1 cellular context compared by ENCODE assay signal in the genomic region with DNA sequence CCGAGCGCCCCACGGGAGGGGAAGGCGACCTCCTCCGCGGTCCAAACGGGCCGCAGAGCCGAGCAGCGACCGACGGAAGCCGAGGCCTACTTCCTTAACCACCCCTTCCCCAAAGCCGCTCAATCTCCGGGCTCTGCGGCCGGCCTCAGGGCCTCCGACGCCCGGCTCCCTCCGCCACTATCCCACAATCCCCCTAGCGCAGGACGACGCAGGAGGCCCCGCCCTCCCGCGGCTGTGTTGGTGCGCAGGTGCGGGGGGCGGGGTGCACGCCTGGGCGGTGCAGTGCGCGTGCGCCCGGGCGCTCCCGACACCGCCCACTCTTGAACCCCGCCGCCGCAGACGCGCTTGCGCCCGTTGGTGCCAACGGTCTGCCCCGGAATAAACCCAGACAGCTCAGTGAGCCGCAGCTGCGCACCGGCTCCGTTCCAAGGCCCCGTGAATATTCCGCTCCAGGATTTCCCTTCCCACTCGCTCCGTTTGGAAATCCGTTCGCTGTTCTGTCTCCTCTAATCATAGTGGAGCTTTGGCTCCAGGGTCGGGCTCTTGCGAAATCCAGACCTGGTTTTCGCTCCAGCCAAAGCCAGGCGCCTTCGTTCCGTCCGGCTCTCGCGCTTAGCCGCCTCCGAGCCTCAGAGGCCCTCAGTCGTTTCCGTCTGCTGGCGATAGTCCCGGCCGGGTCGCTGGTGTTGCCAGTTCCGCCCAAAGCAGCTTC.
A peak's percentile ranks its signal among the peaks of the same experiment; 100 is the strongest.
TF ChIP-seq lines count a peak whose summit lies in the region.

A gene with protein sequence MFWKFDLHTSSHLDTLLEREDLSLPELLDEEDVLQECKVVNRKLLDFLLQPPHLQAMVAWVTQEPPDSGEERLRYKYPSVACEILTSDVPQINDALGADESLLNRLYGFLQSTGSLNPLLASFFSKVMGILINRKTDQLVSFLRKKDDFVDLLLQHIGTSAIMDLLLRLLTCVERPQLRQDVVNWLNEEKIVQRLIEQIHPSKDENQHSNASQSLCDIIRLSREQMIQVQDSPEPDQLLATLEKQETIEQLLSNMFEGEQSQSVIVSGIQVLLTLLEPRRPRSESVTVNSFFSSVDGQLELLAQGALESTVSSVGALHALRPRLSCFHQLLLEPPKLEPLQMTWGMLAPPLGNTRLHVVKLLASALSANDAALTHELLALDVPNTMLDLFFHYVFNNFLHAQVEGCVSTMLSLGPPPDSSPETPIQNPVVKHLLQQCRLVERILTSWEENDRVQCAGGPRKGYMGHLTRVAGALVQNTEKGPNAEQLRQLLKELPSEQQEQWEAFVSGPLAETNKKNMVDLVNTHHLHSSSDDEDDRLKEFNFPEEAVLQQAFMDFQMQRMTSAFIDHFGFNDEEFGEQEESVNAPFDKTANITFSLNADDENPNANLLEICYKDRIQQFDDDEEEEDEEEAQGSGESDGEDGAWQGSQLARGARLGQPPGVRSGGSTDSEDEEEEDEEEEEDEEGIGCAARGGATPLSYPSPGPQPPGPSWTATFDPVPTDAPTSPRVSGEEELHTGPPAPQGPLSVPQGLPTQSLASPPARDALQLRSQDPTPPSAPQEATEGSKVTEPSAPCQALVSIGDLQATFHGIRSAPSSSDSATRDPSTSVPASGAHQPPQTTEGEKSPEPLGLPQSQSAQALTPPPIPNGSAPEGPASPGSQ (minus strand): TSS at position 190 of the 712 bp plus-strand sequence. CDS start 11,914 bp downstream, outside the sequence.

TF ChIP-seq in K562, 482 proteins besides CTCF, POLR2A, EP300 and RAD21 (continued from another document and continues in another):
- TF ChIP-seq, protein P1, sequence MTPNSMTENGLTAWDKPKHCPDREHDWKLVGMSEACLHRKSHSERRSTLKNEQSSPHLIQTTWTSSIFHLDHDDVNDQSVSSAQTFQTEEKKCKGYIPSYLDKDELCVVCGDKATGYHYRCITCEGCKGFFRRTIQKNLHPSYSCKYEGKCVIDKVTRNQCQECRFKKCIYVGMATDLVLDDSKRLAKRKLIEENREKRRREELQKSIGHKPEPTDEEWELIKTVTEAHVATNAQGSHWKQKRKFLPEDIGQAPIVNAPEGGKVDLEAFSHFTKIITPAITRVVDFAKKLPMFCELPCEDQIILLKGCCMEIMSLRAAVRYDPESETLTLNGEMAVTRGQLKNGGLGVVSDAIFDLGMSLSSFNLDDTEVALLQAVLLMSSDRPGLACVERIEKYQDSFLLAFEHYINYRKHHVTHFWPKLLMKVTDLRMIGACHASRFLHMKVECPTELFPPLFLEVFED (CRISPR knock-in tag; conservative IDR thresholded peaks at IDR 0.05) = no peak
- TF ChIP-seq ZNF408 (CRISPR knock-in tag; IDR thresholded peaks at IDR 0.05; ENCODE audit: low read depth) (no peak), TGIF2 (CRISPR knock-in tag; IDR thresholded peaks at IDR 0.05) (no peak), THRAP3 (IDR thresholded peaks at IDR 0.05; ENCODE audit: borderline replicate concordance) (peak; percentile 47; the same call in 1 of the 2 replicates), FOXJ3 (CRISPR knock-in tag; IDR thresholded peaks at IDR 0.05) (no peak), MTA3 (IDR thresholded peaks at IDR 0.05; ENCODE audit: borderline replicate concordance) (peak; percentile 97), ZFP36 (IDR thresholded peaks at IDR 0.05; ENCODE audit: low read depth, low read length, partially characterized antibody) (peak; percentile 3), CEBPB (tag; IDR thresholded peaks at IDR 0.05) (peak; percentile 96), ZNF778 (CRISPR knock-in tag; IDR thresholded peaks at IDR 0.05) (no peak), FOXM1 (IDR thresholded peaks at IDR 0.05; ENCODE audit: low read depth) (peak; percentile 92), FOXM1 (CRISPR knock-in tag; IDR thresholded peaks at IDR 0.05; ENCODE audit: low read depth) (peak; percentile 63; the same call in 1 of the 2 replicates), NEUROD1 (IDR thresholded peaks at IDR 0.05; ENCODE audit: borderline replicate concordance, low read depth, low read length, partially characterized antibody) (peak; percentile 100), ELF2 (CRISPR knock-in tag; IDR thresholded peaks at IDR 0.05) (peak; percentile 80; the same call in 1 of the 2 replicates), MCM5 (IDR thresholded peaks at IDR 0.05; ENCODE audit: low read depth) (no peak), ZNF584 (CRISPR knock-in tag; IDR thresholded peaks at IDR 0.05; ENCODE audit: low read depth) (peak; percentile 57; the same call in 1 of the 2 replicates), YBX1 (IDR thresholded peaks at IDR 0.05) (no peak), SAFB2 (IDR thresholded peaks at IDR 0.05; ENCODE audit: borderline replicate concordance, low read depth, low read length, severe bottlenecking) (no peak), TEAD2 (tag; IDR thresholded peaks at IDR 0.05) (peak; percentile 32; the same call in 1 of the 2 replicates)
- TF ChIP-seq, protein P2, sequence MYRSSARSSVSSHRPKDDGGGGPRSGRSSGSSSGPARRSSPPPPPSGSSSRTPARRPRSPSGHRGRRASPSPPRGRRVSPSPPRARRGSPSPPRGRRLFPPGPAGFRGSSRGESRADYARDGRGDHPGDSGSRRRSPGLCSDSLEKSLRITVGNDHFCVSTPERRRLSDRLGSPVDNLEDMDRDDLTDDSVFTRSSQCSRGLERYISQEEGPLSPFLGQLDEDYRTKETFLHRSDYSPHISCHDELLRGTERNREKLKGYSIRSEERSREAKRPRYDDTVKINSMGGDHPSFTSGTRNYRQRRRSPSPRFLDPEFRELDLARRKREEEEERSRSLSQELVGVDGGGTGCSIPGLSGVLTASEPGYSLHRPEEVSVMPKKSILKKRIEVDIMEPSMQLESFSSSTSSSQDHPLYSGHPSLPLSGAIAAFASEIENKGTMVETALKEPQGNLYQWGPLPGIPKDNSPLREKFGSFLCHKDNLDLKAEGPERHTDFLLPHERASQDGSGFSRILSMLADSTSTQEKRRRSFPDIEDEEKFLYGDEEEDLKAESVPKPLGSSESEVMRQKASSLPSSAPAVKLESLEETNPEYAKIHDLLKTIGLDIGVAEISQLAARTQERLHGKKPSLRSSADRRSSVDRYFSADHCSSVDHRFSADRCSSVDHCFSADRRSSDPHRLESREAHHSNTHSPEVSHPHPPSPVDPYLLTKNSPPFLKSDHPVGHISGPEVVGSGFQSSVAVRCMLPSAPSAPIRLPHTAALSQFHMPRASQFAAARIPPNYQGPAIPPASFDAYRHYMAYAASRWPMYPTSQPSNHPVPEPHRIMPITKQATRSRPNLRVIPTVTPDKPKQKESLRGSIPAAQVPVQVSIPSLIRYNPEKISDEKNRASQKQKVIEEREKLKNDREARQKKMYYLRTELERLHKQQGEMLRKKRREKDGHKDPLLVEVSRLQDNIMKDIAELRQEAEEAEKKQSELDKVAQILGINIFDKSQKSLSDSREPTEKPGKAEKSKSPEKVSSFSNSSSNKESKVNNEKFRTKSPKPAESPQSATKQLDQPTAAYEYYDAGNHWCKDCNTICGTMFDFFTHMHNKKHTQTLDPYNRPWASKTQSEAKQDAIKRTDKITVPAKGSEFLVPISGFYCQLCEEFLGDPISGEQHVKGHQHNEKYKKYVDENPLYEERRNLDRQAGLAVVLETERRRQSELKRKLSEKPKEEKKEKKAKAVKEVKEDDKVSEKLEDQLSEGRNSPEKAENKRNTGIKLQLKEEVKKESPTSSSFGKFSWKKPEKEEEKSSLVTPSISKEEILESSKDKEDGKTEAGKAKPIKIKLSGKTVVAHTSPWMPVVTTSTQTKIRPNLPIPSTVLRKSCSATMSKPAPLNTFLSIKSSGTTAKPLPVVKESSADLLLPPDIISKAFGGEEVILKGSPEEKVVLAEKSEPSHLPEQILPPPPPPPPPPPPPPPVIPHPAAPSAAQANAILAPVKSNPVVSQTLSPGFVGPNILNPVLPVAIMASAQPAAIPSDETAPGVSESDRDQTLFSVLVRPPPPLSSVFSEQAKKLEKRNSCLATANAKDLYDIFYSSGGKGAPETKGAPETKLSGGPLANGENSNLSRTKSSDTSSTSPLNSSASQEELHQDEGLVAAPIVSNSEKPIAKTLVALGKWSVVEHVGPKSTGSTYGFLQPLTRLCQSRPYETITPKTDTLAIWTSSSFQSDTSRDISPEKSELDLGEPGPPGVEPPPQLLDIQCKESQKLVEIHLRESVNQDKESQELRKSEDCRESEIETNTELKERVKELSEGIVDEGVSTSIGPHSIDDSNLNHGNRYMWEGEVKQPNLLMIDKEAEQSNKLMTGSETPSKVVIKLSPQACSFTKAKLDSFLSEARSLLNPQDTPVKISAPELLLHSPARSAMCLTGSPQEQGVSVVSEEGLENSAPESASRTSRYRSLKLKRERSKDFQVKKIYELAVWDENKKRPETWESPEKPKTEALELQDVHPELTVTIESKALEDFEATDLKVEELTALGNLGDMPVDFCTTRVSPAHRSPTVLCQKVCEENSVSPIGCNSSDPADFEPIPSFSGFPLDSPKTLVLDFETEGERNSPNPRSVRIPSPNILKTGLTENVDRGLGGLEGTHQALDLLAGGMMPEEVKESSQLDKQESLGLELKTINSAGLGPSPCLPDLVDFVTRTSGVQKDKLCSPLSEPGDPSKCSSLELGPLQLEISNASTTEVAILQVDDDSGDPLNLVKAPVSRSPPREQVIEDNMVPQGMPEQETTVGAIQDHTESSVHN (IDR thresholded peaks at IDR 0.05; ENCODE audit: borderline replicate concordance in 1 of 2, low read depth in 1 of 2) = 0 out of 4 replicates have a peak, but pooled peaks of 1 of the 2 experiments have one; percentile 41
- TF ChIP-seq, protein P3, sequence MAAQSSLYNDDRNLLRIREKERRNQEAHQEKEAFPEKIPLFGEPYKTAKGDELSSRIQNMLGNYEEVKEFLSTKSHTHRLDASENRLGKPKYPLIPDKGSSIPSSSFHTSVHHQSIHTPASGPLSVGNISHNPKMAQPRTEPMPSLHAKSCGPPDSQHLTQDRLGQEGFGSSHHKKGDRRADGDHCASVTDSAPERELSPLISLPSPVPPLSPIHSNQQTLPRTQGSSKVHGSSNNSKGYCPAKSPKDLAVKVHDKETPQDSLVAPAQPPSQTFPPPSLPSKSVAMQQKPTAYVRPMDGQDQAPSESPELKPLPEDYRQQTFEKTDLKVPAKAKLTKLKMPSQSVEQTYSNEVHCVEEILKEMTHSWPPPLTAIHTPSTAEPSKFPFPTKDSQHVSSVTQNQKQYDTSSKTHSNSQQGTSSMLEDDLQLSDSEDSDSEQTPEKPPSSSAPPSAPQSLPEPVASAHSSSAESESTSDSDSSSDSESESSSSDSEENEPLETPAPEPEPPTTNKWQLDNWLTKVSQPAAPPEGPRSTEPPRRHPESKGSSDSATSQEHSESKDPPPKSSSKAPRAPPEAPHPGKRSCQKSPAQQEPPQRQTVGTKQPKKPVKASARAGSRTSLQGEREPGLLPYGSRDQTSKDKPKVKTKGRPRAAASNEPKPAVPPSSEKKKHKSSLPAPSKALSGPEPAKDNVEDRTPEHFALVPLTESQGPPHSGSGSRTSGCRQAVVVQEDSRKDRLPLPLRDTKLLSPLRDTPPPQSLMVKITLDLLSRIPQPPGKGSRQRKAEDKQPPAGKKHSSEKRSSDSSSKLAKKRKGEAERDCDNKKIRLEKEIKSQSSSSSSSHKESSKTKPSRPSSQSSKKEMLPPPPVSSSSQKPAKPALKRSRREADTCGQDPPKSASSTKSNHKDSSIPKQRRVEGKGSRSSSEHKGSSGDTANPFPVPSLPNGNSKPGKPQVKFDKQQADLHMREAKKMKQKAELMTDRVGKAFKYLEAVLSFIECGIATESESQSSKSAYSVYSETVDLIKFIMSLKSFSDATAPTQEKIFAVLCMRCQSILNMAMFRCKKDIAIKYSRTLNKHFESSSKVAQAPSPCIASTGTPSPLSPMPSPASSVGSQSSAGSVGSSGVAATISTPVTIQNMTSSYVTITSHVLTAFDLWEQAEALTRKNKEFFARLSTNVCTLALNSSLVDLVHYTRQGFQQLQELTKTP (IDR thresholded peaks at IDR 0.05; ENCODE audit: low read depth in 1 of 2, partially characterized antibody in 2 of 2) = peak; percentile 69 to 90
- TF ChIP-seq, protein P4, sequence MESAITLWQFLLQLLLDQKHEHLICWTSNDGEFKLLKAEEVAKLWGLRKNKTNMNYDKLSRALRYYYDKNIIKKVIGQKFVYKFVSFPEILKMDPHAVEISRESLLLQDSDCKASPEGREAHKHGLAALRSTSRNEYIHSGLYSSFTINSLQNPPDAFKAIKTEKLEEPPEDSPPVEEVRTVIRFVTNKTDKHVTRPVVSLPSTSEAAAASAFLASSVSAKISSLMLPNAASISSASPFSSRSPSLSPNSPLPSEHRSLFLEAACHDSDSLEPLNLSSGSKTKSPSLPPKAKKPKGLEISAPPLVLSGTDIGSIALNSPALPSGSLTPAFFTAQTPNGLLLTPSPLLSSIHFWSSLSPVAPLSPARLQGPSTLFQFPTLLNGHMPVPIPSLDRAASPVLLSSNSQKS (CRISPR knock-in tag; IDR thresholded peaks at IDR 0.05) = no peak
